In the genomic region with DNA sequence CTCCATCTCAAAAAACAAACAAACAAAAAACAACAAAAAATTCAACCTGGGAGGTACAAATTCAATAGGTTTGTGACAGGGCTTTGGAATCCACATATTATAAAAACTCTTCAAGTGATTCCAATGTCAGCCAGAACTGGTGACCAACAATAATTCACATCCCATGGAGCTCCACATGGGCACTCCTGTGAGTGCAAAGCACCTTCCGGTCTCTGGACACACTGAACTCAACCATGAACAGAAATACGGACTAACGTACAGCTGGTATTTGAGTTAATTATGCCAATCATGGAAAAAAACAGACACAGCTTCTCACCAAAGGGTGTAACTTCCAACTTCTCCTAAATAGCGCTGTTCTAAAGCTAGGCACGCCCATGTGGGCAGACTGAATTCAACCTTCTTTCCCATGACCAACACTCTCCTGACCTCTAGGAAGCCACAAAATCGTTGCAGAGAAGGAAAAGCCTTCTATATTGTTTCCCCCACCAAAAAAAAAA, we compare ENCODE assay signal across 8 cellular contexts.
DNase-seq lines count a peak whose midpoint lies in the region; ATAC-seq and TF ChIP-seq lines count a peak whose summit lies in the region.
"Not testable (repeated sequence)": the region's sequence is repeated elsewhere in the genome, so short reads cannot be mapped to it uniquely, and the experiment has no call there.

No MANE protein-coding gene starts in this region.

- H3K4me1 Mint-ChIP-seq in activated naive CD4-positive, alpha-beta T cell treated with anti-CD3 and anti-CD28 coated beads, Interleukin-2, amount 50 U/mL, for 24 hours, result not testable (repeated sequence)

- H3K36me3 Mint-ChIP-seq in activated naive CD4-positive, alpha-beta T cell treated with anti-CD3 and anti-CD28 coated beads, Interleukin-2, amount 50 U/mL, for 24 hours, result not testable (repeated sequence)

- H4K8ac ChIP-seq in mesenchymal stem cell (ENCODE audit: low read length), result not testable (repeated sequence)

- H3F3A ChIP-seq in OCI-LY1 (ENCODE audit: insufficient read depth, low read length); smooth muscle cell (ENCODE audit: low read depth): not testable (repeated sequence)

- not testable (repeated sequence) for H3K23ac ChIP-seq in mesenchymal stem cell (ENCODE audit: low read length in 2 of 2)

- not testable (repeated sequence) for H2AK5ac ChIP-seq in mesenchymal stem cell (ENCODE audit: low read length, severe bottlenecking)

- not testable (repeated sequence) for H3K14ac ChIP-seq in mesenchymal stem cell (ENCODE audit: low read length in 2 of 2)

- not testable (repeated sequence) for H3K9me2 ChIP-seq in OCI-LY1 (ENCODE audit: low read depth, low read length)

- TF ChIP-seq EP300 in esophagus muscularis mucosa (IDR thresholded peaks at IDR 0.05), result not testable (repeated sequence)

- H3K9ac ChIP-seq in OCI-LY1 (ENCODE audit: low read length), result peak overlapping the region; percentile 82
- H3K9ac ChIP-seq in mesenchymal stem cell (ENCODE audit: low read length), result peak overlapping the region; percentile 89
- peak overlapping the region; percentile 90 for H3K9ac ChIP-seq in smooth muscle cell (ENCODE audit: low read depth)

- H3K9me3 Mint-ChIP-seq in activated naive CD4-positive, alpha-beta T cell treated with anti-CD3 and anti-CD28 coated beads, Interleukin-2, amount 50 U/mL, for 24 hours, result not testable (repeated sequence)

- H3K4me3 ChIP-seq in BJ (ENCODE audit: low read depth, low read length), result peak overlapping the region; percentile 82
- H3K4me3 ChIP-seq in OCI-LY1 (ENCODE audit: low read depth, low read length, poor library complexity, severe bottlenecking), result peak overlapping the region; percentile 71
- peak overlapping the region; percentile 59 to 83 (median 76) for H3K4me3 ChIP-seq in esophagus muscularis mucosa
- peak overlapping the region in 1 of 2 experiments; percentile 78 for H3K4me3 ChIP-seq in mesenchymal stem cell (ENCODE audit: insufficient read depth in 1 of 2, low read depth in 1 of 2, low read length in 2 of 2)
- peak overlapping the region; percentile 89 for H3K4me3 ChIP-seq in smooth muscle cell

- H4K20me1 ChIP-seq in OCI-LY1 (ENCODE audit: insufficient read depth, low read length); smooth muscle cell (ENCODE audit: low read depth): not testable (repeated sequence)

- intact Hi-C loops in esophagus muscularis mucosa (cut with DNase I), result not testable (repeated sequence)

- not testable (repeated sequence) for H3K79me2 ChIP-seq in OCI-LY1 (ENCODE audit: insufficient read depth, low read length); smooth muscle cell (ENCODE audit: low read depth)

- H3K27ac ChIP-seq in OCI-LY1 (ENCODE audit: low read depth, low read length, poor library complexity, severe bottlenecking) (peak overlapping the region; percentile 65), esophagus muscularis mucosa (replicated peaks in 1 of 4) (peak overlapping the region; percentile 86 to 99 (median 98)), mesenchymal stem cell (ENCODE audit: low read length, poor library complexity, severe bottlenecking) (peak overlapping the region; percentile 60), smooth muscle cell (ENCODE audit: low read depth) (peak overlapping the region; percentile 91)

- not testable (repeated sequence) for H3K27me3 Mint-ChIP-seq in activated naive CD4-positive, alpha-beta T cell treated with anti-CD3 and anti-CD28 coated beads, Interleukin-2, amount 50 U/mL, for 24 hours

- H3K4me2 ChIP-seq in OCI-LY1 (ENCODE audit: low read length) (peak overlapping the region; percentile 53), smooth muscle cell (peak overlapping the region; percentile 82)
- not testable (repeated sequence) for H3K4me2 ChIP-seq in mesenchymal stem cell (ENCODE audit: low read length, poor library complexity, severe bottlenecking)

- not testable (repeated sequence) for DNase-seq in BJ (ENCODE audit: low read depth); esophagus muscularis mucosa (ENCODE audit: extremely low spot score); mesenchymal stem cell; smooth muscle cell (lab: John Stamatoyannopoulos, UW; ENCODE audit: unreplicated experiment)

- H2BK120ac ChIP-seq in mesenchymal stem cell (ENCODE audit: low read depth, low read length), result not testable (repeated sequence)

- H3K36me3 ChIP-seq in BJ (ENCODE audit: control insufficient read depth, insufficient read depth, low read length); OCI-LY1 (ENCODE audit: insufficient read depth, low read length); esophagus muscularis mucosa; mesenchymal stem cell (ENCODE audit: control insufficient read depth in 1 of 2, insufficient read depth in 2 of 2, low read depth in 1 of 2, low read length in 2 of 2); smooth muscle cell (ENCODE audit: low read depth): not testable (repeated sequence)

- H3K9me3 ChIP-seq in OCI-LY1 (ENCODE audit: low read length); esophagus muscularis mucosa; mesenchymal stem cell (ENCODE audit: control insufficient read depth, low read length); smooth muscle cell (replicated peaks; ENCODE audit: low read depth): not testable (repeated sequence)

- ATAC-seq in GM19438 (IDR thresholded peaks at IDR 0.05; ENCODE audit: low read depth, unreplicated experiment) (peak; percentile 34), HG02943 (IDR thresholded peaks at IDR 0.05; ENCODE audit: low read depth, unreplicated experiment) (peak; percentile 31)

- H2BK12ac ChIP-seq in mesenchymal stem cell (ENCODE audit: low read length in 2 of 2), result not testable (repeated sequence)

- TF ChIP-seq POLR2A in esophagus muscularis mucosa (IDR thresholded peaks at IDR 0.05; ENCODE audit: low read depth), result not testable (repeated sequence)

- H3K18ac ChIP-seq in mesenchymal stem cell (ENCODE audit: low read depth in 1 of 2, low read length in 2 of 2), result not testable (repeated sequence)

- CTCF ChIA-PET in BJ (lab: Yijun Ruan, JAX), result not testable (repeated sequence)

- peak overlapping the region; percentile 96 for H3K27ac Mint-ChIP-seq in activated naive CD4-positive, alpha-beta T cell treated with anti-CD3 and anti-CD28 coated beads, Interleukin-2, amount 50 U/mL, for 24 hours

- not testable (repeated sequence) for H4K91ac ChIP-seq in mesenchymal stem cell (ENCODE audit: low read length)

- H2AFZ ChIP-seq in OCI-LY1 (ENCODE audit: low read length); mesenchymal stem cell (ENCODE audit: low read depth, low read length): not testable (repeated sequence)
- peak overlapping the region; percentile 90 for H2AFZ ChIP-seq in smooth muscle cell (ENCODE audit: low read depth)

- H3K4me1 ChIP-seq in OCI-LY1 (ENCODE audit: insufficient read depth, low read length, severe bottlenecking); mesenchymal stem cell (ENCODE audit: control insufficient read depth, insufficient read depth, low read depth, low read length); smooth muscle cell (ENCODE audit: low read depth): not testable (repeated sequence)
- H3K4me1 ChIP-seq in esophagus muscularis mucosa, result peaks cover 0 to 11% (median 5%) of the 10 kb centered on the region in 4 donors

- WGBS in esophagus muscularis mucosa, result 0% methylated on average over 1 of the region's 6 CpGs
- no CpG with 5 or more reads among the region's 6 CpGs for WGBS in mesenchymal stem cell
- WGBS in smooth muscle cell (ENCODE audit: low lambda C conversion rate), result 0% methylated on average over 3 of the region's 6 CpGs

- not testable (repeated sequence) for H3K4ac ChIP-seq in mesenchymal stem cell (ENCODE audit: low read depth in 1 of 2, low read length in 2 of 2)

- H3K4me3 Mint-ChIP-seq in activated naive CD4-positive, alpha-beta T cell treated with anti-CD3 and anti-CD28 coated beads, Interleukin-2, amount 50 U/mL, for 24 hours, result peak overlapping the region; percentile 97

- H3K27me3 ChIP-seq in BJ (ENCODE audit: control insufficient read depth, insufficient read depth, low read length); OCI-LY1 (ENCODE audit: insufficient read depth, low read length); esophagus muscularis mucosa; mesenchymal stem cell (ENCODE audit: control insufficient read depth in 1 of 2, insufficient read depth in 1 of 2, low read length in 2 of 2); smooth muscle cell (ENCODE audit: low read depth): not testable (repeated sequence)

- H2BK15ac ChIP-seq in mesenchymal stem cell (ENCODE audit: low read depth, poor library complexity, severe bottlenecking), result not testable (repeated sequence)

- not testable (repeated sequence) for H2BK5ac ChIP-seq in mesenchymal stem cell (ENCODE audit: low read depth, low read length, poor library complexity, severe bottlenecking)

- not testable (repeated sequence) for H3K79me1 ChIP-seq in mesenchymal stem cell (replicated peaks; ENCODE audit: low read length, poor library complexity, severe bottlenecking)

- TF ChIP-seq CTCF in BJ (IDR thresholded peaks at IDR 0.05; ENCODE audit: insufficient read depth, low read depth, low read length); OCI-LY1 (IDR thresholded peaks at IDR 0.05; ENCODE audit: low read length); esophagus muscularis mucosa (IDR thresholded peaks at IDR 0.05); smooth muscle cell (IDR thresholded peaks at IDR 0.05; ENCODE audit: borderline replicate concordance, insufficient read depth, poor library complexity, severe bottlenecking): not testable (repeated sequence)

- POLR2A ChIA-PET in BJ (lab: Charles Lee), result interaction anchor here (0.6 kb wide), 1 partner anchor 1526 kb away, joined by 4 read pairs; no protein-coding TSS in a partner anchor
